In genomic region chr12:51383281-51383905, GRCh38 we compare ENCODE assay signal across 13 cellular contexts. TPM values are rescaled to one million over a fixed set of nuclear protein-coding genes. Genes with fewer than 3 reads are reported as not detected.
A peak's percentile ranks its signal among the peaks of the same experiment; 100 is the strongest.
DNase-seq lines count a peak whose midpoint lies in the region; ATAC-seq and TF ChIP-seq lines count a peak whose summit lies in the region.
"Had no signal": no experiment of that assay in that cellular context is flagged by ENCODE, and none has a peak within 500 bp of the region (broad histone marks: within the 10 kb centered on the region; RNA-seq: fewer than 3 reads in every experiment).

No MANE protein-coding gene starts in this region.

- peak; percentile 81 for ATAC-seq in activated CD4-positive, alpha-beta T cell treated with anti-CD3 and anti-CD28 coated beads for 36 hours
- peak; percentile 67 for ATAC-seq in activated T-helper 17 cell treated with anti-CD3 and anti-CD28 coated beads, Interleukin-2, amount 50 U/mL, for 72 hours (replicated peaks)
- peak; percentile 53 for ATAC-seq in stimulated activated naive CD8-positive, alpha-beta T cell treated with anti-CD3 and anti-CD28 coated beads, Interleukin-15, Interleukin-2, amounts not matched to agents 100 U/mL and 50 U/mL, for 24 hours
- no peak for ATAC-seq in GM18498 (IDR thresholded peaks at IDR 0.05; ENCODE audit: unreplicated experiment)
- ATAC-seq: esophagus mucosa, right cardiac atrium had no signal

- peaks cover 19% of the 10 kb centered on the region for H3K4me1 ChIP-seq in MM.1S (ENCODE audit: low read length)

- no peaks in the 10 kb centered on the region for H3K79me2 ChIP-seq in MM.1S (ENCODE audit: low read length)

- H3K9me3 Mint-ChIP-seq in activated CD4-positive, alpha-beta T cell treated with anti-CD3 and anti-CD28 coated beads for 36 hours (ENCODE audit: low read depth) = no peaks in the 10 kb centered on the region
- no peaks in the 10 kb centered on the region for H3K9me3 Mint-ChIP-seq in activated T-helper 17 cell treated with anti-CD3 and anti-CD28 coated beads, Interleukin-2, amount 50 U/mL, for 72 hours

- no peaks in the 10 kb centered on the region for H3K9me3 ChIP-seq in MM.1S (replicated peaks; ENCODE audit: insufficient read depth, low read length)
- H3K9me3 ChIP-seq: thyroid gland had no signal

- H3F3A ChIP-seq in MM.1S (ENCODE audit: insufficient read depth, low read length) = peaks cover 12% of the 10 kb centered on the region

- no peak overlapping the region for H3K27ac ChIP-seq in MM.1S (ENCODE audit: low read length)

- peak overlapping the region; percentile 41; the same call in 1 of the 2 replicates for H3K4me2 ChIP-seq in MM.1S (ENCODE audit: low read depth, low read length)

- peak; percentile 28 for DNase-seq in activated CD4-positive, alpha-beta T cell treated with anti-CD3 and anti-CD28 coated beads for 36 hours
- no peak for DNase-seq in activated CD4-positive, alpha-beta T cell treated with anti-CD3 and anti-CD28 coated beads for 4 hours
- DNase-seq in MM.1S = peak; percentile 61
- DNase-seq in stimulated activated naive CD8-positive, alpha-beta T cell treated with anti-CD3 and anti-CD28 coated beads, Interleukin-15, Interleukin-2, amounts not matched to agents 100 U/mL and 50 U/mL, for 24 hours = no peak
- DNase-seq in AG08396 (ENCODE audit: low spot score) = no peak
- DNase-seq in pons (ENCODE audit: low spot score) = no peak
- DNase-seq: activated T-cell treated with anti-CD3 and anti-CD28 coated beads, Interleukin-2, amount 50 U/mL, for 48 hours; caudate nucleus; right cardiac atrium; thyroid gland had no signal

- H3K27me3 ChIP-seq in MM.1S (replicated peaks; ENCODE audit: insufficient read depth, low read length) = no peaks in the 10 kb centered on the region
- H3K27me3 ChIP-seq: thyroid gland had no signal

- no peak overlapping the region for H2AFZ ChIP-seq in MM.1S (ENCODE audit: low read length)

- no peaks in the 10 kb centered on the region for H3K27me3 Mint-ChIP-seq in activated CD4-positive, alpha-beta T cell treated with anti-CD3 and anti-CD28 coated beads for 36 hours
- H3K27me3 Mint-ChIP-seq in activated T-helper 17 cell treated with anti-CD3 and anti-CD28 coated beads, Interleukin-2, amount 50 U/mL, for 72 hours = no peaks in the 10 kb centered on the region

- H3K36me3 ChIP-seq in MM.1S (replicated peaks; ENCODE audit: insufficient read depth, low read length) = no peaks in the 10 kb centered on the region
- H3K36me3 ChIP-seq: thyroid gland had no signal

- no peaks in the 10 kb centered on the region for H3K9me2 ChIP-seq in MM.1S (replicated peaks; ENCODE audit: insufficient read depth, low read length)

- no peak overlapping the region for H3K4me3 ChIP-seq in MM.1S (ENCODE audit: low read length)
- H3K4me3 ChIP-seq: thyroid gland had no signal

- intact Hi-C loops in activated CD4-positive, alpha-beta T cell treated with anti-CD3 and anti-CD28 coated beads for 36 hours (cut with DNase I, micrococcal nuclease) = no loop called here

- POLR2A ChIA-PET in activated CD4-positive, alpha-beta T cell treated with anti-CD3 and anti-CD28 coated beads for 36 hours (lab: Charles Lee) = interaction anchor here (1.1 kb wide), 1 partner anchor 14 kb away, joined by 3 read pairs; no protein-coding TSS in a partner anchor

- H3K9ac ChIP-seq in MM.1S (ENCODE audit: low read length) = no peak overlapping the region

- no peaks in the 10 kb centered on the region for H4K20me1 ChIP-seq in MM.1S (ENCODE audit: insufficient read depth, low read length)

- peak overlapping the region; percentile 63 for H3K27ac Mint-ChIP-seq in activated CD4-positive, alpha-beta T cell treated with anti-CD3 and anti-CD28 coated beads for 36 hours
- peak overlapping the region; percentile 5 for H3K27ac Mint-ChIP-seq in activated T-helper 17 cell treated with anti-CD3 and anti-CD28 coated beads, Interleukin-2, amount 50 U/mL, for 72 hours

- TF ChIP-seq CTCF in MM.1S (IDR thresholded peaks at IDR 0.05; ENCODE audit: low read length) = no peak

- CTCF ChIA-PET in activated CD4-positive, alpha-beta T cell treated with anti-CD3 and anti-CD28 coated beads for 36 hours (lab: Charles Lee) = interaction anchor here (1.0 to 1.7 kb wide), 2 partner anchors 11 to 12 kb away, joined by 5 read pairs; no protein-coding TSS in a partner anchor

- H3K4me1 Mint-ChIP-seq in activated CD4-positive, alpha-beta T cell treated with anti-CD3 and anti-CD28 coated beads for 36 hours = peaks cover 48% of the 10 kb centered on the region
- H3K4me1 Mint-ChIP-seq in activated T-helper 17 cell treated with anti-CD3 and anti-CD28 coated beads, Interleukin-2, amount 50 U/mL, for 72 hours = peaks cover 20% of the 10 kb centered on the region

- H3K4me3 Mint-ChIP-seq in activated CD4-positive, alpha-beta T cell treated with anti-CD3 and anti-CD28 coated beads for 36 hours = no peak overlapping the region
- H3K4me3 Mint-ChIP-seq in activated T-helper 17 cell treated with anti-CD3 and anti-CD28 coated beads, Interleukin-2, amount 50 U/mL, for 72 hours = no peak overlapping the region

- H3K36me3 Mint-ChIP-seq in activated CD4-positive, alpha-beta T cell treated with anti-CD3 and anti-CD28 coated beads for 36 hours (ENCODE audit: low read depth) = peaks cover 18% of the 10 kb centered on the region
- peaks cover 21% of the 10 kb centered on the region for H3K36me3 Mint-ChIP-seq in activated T-helper 17 cell treated with anti-CD3 and anti-CD28 coated beads, Interleukin-2, amount 50 U/mL, for 72 hours (ENCODE audit: low read depth)

RNA-seq across cellular contexts. Expression of gene GALNT6, which starts 7.8 kb away (rescaled TPM):
- 10 to 100 TPM; 11.7 to 12.0 TPM for total RNA-seq in activated CD4-positive, alpha-beta T cell treated with anti-CD3 and anti-CD28 coated beads for 36 hours
- total RNA-seq in activated T-helper 17 cell treated with anti-CD3 and anti-CD28 coated beads, Interleukin-2, amount 50 U/mL, for 72 hours = 1 to 10 TPM; 6.2 to 7.2 TPM

RNA-seq across cellular contexts. Expression of gene CELA1, which starts 36.9 kb away (rescaled TPM):
- under 1 TPM in 1 of 2 experiments, not detected in 1; 0.18 TPM for total RNA-seq in activated CD4-positive, alpha-beta T cell treated with anti-CD3 and anti-CD28 coated beads for 36 hours
- not detected for total RNA-seq in activated T-helper 17 cell treated with anti-CD3 and anti-CD28 coated beads, Interleukin-2, amount 50 U/mL, for 72 hours
- total RNA-seq: esophagus mucosa, thyroid gland had no signal

RNA-seq across cellular contexts. Expression of gene SLC4A8, which starts 41.2 kb away (rescaled TPM):
- total RNA-seq in activated CD4-positive, alpha-beta T cell treated with anti-CD3 and anti-CD28 coated beads for 36 hours = 1 to 10 TPM; 1.7 to 2.0 TPM
- 1 to 10 TPM; 2.2 to 8.0 TPM for total RNA-seq in activated T-helper 17 cell treated with anti-CD3 and anti-CD28 coated beads, Interleukin-2, amount 50 U/mL, for 72 hours

RNA-seq across cellular contexts. Expression of gene BIN2, which starts 59.4 kb away (rescaled TPM):
- 10 to 100 TPM; 39.9 to 48.8 TPM for total RNA-seq in activated CD4-positive, alpha-beta T cell treated with anti-CD3 and anti-CD28 coated beads for 36 hours
- 10 to 100 TPM; 45.8 to 78.8 TPM for total RNA-seq in activated T-helper 17 cell treated with anti-CD3 and anti-CD28 coated beads, Interleukin-2, amount 50 U/mL, for 72 hours

Comparison
In these comparisons a context has a peak if more than half of its experiments do, and no peak if none do; other contexts are left out.
1. DNase-seq: peak in activated CD4-positive, alpha-beta T cell treated with anti-CD3 and anti-CD28 coated beads for 36 hours (single experiment) and MM.1S (single experiment); none in activated CD4-positive, alpha-beta T cell treated with anti-CD3 and anti-CD28 coated beads for 4 hours (0 of 2), stimulated activated naive CD8-positive, alpha-beta T cell treated with anti-CD3 and anti-CD28 coated beads, Interleukin-15, Interleukin-2, amounts not matched to agents 100 U/mL and 50 U/mL, for 24 hours (single experiment), AG08396 (single experiment) and pons (single experiment).